In the genomic region with DNA sequence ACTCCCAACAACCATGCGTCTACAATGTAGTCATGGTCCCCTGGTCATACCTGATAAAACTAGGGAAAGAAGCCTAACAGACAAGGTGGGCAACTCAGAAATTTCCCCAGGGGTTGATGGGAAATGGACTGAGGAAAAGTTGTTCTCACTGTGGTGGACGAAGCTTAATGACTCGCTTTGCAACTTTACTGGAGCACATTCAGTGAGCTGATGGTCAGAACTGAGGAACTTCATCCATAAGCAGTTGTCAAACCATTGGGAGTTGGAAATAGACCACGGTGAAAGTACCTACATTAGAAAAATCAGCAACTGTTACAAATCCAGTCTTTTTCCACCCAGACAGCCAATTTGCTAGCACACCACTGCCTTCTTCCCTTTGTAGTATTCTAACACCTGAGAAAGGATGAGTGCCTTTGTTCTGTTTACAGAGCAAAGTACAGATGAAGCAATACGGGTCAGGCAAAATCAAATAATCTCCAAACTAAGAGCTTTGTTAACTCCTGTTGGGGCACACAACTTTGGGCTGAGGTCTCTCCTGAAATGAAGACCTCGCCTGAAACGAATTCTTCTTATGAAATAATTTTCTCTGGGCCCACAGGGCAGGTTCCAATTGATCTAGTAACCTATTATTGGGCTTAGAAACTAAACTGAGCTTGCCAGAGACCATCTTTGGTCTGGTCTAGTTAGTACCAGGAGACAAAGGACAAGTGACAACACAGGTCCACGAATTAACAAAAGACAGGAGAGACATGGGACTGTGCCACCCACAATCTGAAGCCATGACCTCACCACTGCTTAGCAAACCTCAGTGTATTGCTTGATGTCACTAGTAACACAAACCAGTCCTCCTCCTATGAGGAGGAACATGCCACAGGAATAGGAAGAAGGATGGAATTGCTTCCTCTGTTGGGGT, we compare ENCODE assay signal across 1 cellular context.
A peak's percentile ranks its signal among the peaks of the same experiment; 100 is the strongest.
TF ChIP-seq lines count a peak whose summit lies in the region.

No MANE protein-coding gene starts in this region.

TF ChIP-seq in HepG2, 621 proteins besides CTCF, POLR2A, EP300 and RAD21 (continued from another document and continues in another):
- TF ChIP-seq, protein P1, sequence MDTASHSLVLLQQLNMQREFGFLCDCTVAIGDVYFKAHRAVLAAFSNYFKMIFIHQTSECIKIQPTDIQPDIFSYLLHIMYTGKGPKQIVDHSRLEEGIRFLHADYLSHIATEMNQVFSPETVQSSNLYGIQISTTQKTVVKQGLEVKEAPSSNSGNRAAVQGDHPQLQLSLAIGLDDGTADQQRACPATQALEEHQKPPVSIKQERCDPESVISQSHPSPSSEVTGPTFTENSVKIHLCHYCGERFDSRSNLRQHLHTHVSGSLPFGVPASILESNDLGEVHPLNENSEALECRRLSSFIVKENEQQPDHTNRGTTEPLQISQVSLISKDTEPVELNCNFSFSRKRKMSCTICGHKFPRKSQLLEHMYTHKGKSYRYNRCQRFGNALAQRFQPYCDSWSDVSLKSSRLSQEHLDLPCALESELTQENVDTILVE (CRISPR knock-in tag; IDR thresholded peaks at IDR 0.05), result peak; percentile 62; the same call in 1 of the 2 replicates
- TF ChIP-seq, protein P2, sequence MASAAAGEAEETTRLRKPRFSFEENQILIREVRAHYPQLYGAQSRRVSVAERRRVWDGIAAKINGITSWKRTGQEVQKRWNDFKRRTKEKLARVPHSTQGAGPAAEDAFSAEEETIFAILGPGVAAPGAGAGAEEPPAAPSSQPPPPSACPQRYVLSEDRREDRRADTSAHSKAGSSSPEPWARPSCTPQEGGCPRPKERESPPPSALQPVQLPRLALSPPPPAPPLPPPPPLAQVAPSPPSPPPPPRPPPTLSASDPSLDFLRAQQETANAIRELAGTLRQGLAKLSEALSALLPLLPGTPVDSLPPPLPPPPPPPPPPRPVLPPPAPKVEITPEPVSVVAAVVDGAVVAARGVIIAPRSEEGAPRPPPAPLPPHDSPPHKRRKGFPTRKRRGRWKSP (CRISPR knock-in tag; IDR thresholded peaks at IDR 0.05), result peak; percentile 78; the same call in 1 of the 2 replicates
- TF ChIP-seq AHR (CRISPR knock-in tag; IDR thresholded peaks at IDR 0.05), result no peak; the same call in 1 of the 2 replicates
- TF ChIP-seq ZNF615 (CRISPR knock-in tag; IDR thresholded peaks at IDR 0.05; ENCODE audit: borderline replicate concordance), result no peak
- no peak for TF ChIP-seq SOX6 (IDR thresholded peaks at IDR 0.05)
- peak; percentile 99 for TF ChIP-seq SOX6 (CRISPR knock-in tag; IDR thresholded peaks at IDR 0.05)
- TF ChIP-seq ZNF292 (CRISPR knock-in tag; IDR thresholded peaks at IDR 0.05; ENCODE audit: borderline replicate concordance, low read depth), result peak; percentile 93
- TF ChIP-seq, protein P3, sequence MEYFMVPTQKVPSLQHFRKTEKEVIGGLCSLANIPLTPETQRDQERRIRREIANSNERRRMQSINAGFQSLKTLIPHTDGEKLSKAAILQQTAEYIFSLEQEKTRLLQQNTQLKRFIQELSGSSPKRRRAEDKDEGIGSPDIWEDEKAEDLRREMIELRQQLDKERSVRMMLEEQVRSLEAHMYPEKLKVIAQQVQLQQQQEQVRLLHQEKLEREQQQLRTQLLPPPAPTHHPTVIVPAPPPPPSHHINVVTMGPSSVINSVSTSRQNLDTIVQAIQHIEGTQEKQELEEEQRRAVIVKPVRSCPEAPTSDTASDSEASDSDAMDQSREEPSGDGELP (IDR thresholded peaks at IDR 0.05; ENCODE audit: borderline replicate concordance, low read depth), result peak; percentile 82
- TF ChIP-seq GFI1 (CRISPR knock-in tag; IDR thresholded peaks at IDR 0.05; ENCODE audit: borderline replicate concordance), result peak; percentile 88
- peak; percentile 87 for TF ChIP-seq ZNF331 (CRISPR knock-in tag; IDR thresholded peaks at IDR 0.05)
- TF ChIP-seq KLF11 (CRISPR knock-in tag; IDR thresholded peaks at IDR 0.05), result 0 out of 2 replicates have a peak, but pooled peaks have one; percentile 74
- TF ChIP-seq MXI1 (IDR thresholded peaks at IDR 0.05; ENCODE audit: borderline replicate concordance, low read depth, low read length), result no peak
- no peak for TF ChIP-seq KAT2B (IDR thresholded peaks at IDR 0.05; ENCODE audit: borderline replicate concordance, low read depth, low read length)
- TF ChIP-seq ZNF235 (CRISPR knock-in tag; IDR thresholded peaks at IDR 0.05; ENCODE audit: borderline replicate concordance), result 0 out of 2 replicates have a peak, but pooled peaks have one; percentile 39
- TF ChIP-seq, protein P4, sequence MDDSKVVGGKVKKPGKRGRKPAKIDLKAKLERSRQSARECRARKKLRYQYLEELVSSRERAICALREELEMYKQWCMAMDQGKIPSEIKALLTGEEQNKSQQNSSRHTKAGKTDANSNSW (CRISPR knock-in tag; IDR thresholded peaks at IDR 0.05; ENCODE audit: borderline replicate concordance), result no peak
- peak; percentile 84; the same call in 1 of the 2 replicates for TF ChIP-seq ZNF317 (CRISPR knock-in tag; IDR thresholded peaks at IDR 0.05)
- peak; percentile 72 for TF ChIP-seq PITX1 (CRISPR knock-in tag; IDR thresholded peaks at IDR 0.05)
- TF ChIP-seq ARNT2 (CRISPR knock-in tag; IDR thresholded peaks at IDR 0.05; ENCODE audit: low read depth), result peak; percentile 73; the same call in 1 of the 2 replicates
- peak; percentile 68; the same call in 1 of the 2 replicates for TF ChIP-seq ZNF747 (CRISPR knock-in tag; IDR thresholded peaks at IDR 0.05; ENCODE audit: borderline replicate concordance)
- 0 out of 2 replicates have a peak, but pooled peaks have one; percentile 44 for TF ChIP-seq GATAD1 (CRISPR knock-in tag; IDR thresholded peaks at IDR 0.05)
- peak; percentile 66; the same call in 1 of the 2 replicates for TF ChIP-seq DMAP1 (CRISPR knock-in tag; IDR thresholded peaks at IDR 0.05)
- peak; percentile 64; the same call in 1 of the 2 replicates for TF ChIP-seq SAFB2 (CRISPR knock-in tag; IDR thresholded peaks at IDR 0.05; ENCODE audit: borderline replicate concordance, low read depth)
- peak; percentile 86 for TF ChIP-seq NFIC (IDR thresholded peaks at IDR 0.05; ENCODE audit: low read length)
- TF ChIP-seq, protein P5, sequence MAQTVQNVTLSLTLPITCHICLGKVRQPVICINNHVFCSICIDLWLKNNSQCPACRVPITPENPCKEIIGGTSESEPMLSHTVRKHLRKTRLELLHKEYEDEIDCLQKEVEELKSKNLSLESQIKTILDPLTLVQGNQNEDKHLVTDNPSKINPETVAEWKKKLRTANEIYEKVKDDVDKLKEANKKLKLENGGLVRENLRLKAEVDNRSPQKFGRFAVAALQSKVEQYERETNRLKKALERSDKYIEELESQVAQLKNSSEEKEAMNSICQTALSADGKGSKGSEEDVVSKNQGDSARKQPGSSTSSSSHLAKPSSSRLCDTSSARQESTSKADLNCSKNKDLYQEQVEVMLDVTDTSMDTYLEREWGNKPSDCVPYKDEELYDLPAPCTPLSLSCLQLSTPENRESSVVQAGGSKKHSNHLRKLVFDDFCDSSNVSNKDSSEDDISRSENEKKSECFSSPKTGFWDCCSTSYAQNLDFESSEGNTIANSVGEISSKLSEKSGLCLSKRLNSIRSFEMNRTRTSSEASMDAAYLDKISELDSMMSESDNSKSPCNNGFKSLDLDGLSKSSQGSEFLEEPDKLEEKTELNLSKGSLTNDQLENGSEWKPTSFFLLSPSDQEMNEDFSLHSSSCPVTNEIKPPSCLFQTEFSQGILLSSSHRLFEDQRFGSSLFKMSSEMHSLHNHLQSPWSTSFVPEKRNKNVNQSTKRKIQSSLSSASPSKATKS (CRISPR knock-in tag; IDR thresholded peaks at IDR 0.05), result no peak
- peak; percentile 88 for TF ChIP-seq ASH2L (IDR thresholded peaks at IDR 0.05; ENCODE audit: insufficient read length, low read depth, low read length)
- TF ChIP-seq, protein P6, sequence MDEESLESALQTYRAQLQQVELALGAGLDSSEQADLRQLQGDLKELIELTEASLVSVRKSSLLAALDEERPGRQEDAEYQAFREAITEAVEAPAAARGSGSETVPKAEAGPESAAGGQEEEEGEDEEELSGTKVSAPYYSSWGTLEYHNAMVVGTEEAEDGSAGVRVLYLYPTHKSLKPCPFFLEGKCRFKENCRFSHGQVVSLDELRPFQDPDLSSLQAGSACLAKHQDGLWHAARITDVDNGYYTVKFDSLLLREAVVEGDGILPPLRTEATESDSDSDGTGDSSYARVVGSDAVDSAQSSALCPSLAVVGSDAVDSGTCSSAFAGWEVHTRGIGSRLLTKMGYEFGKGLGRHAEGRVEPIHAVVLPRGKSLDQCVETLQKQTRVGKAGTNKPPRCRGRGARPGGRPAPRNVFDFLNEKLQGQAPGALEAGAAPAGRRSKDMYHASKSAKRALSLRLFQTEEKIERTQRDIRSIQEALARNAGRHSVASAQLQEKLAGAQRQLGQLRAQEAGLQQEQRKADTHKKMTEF (CRISPR knock-in tag; IDR thresholded peaks at IDR 0.05), result peak; percentile 95
- TF ChIP-seq SYNCRIP (IDR thresholded peaks at IDR 0.05; ENCODE audit: insufficient read depth, low read depth, low read length), result no peak
- TF ChIP-seq, protein P7, sequence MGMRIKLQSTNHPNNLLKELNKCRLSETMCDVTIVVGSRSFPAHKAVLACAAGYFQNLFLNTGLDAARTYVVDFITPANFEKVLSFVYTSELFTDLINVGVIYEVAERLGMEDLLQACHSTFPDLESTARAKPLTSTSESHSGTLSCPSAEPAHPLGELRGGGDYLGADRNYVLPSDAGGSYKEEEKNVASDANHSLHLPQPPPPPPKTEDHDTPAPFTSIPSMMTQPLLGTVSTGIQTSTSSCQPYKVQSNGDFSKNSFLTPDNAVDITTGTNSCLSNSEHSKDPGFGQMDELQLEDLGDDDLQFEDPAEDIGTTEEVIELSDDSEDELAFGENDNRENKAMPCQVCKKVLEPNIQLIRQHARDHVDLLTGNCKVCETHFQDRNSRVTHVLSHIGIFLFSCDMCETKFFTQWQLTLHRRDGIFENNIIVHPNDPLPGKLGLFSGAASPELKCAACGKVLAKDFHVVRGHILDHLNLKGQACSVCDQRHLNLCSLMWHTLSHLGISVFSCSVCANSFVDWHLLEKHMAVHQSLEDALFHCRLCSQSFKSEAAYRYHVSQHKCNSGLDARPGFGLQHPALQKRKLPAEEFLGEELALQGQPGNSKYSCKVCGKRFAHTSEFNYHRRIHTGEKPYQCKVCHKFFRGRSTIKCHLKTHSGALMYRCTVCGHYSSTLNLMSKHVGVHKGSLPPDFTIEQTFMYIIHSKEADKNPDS (CRISPR knock-in tag; IDR thresholded peaks at IDR 0.05), result peak; percentile 80; the same call in 1 of the 2 replicates
- TF ChIP-seq, protein P8, sequence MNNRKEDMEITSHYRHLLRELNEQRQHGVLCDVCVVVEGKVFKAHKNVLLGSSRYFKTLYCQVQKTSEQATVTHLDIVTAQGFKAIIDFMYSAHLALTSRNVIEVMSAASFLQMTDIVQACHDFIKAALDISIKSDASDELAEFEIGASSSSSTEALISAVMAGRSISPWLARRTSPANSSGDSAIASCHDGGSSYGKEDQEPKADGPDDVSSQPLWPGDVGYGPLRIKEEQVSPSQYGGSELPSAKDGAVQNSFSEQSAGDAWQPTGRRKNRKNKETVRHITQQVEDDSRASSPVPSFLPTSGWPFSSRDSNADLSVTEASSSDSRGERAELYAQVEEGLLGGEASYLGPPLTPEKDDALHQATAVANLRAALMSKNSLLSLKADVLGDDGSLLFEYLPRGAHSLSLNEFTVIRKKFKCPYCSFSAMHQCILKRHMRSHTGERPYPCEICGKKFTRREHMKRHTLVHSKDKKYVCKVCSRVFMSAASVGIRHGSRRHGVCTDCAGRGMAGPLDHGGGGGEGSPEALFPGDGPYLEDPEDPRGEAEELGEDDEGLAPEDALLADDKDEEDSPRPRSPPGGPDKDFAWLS (CRISPR knock-in tag; IDR thresholded peaks at IDR 0.05; ENCODE audit: borderline replicate concordance), result no peak
- TF ChIP-seq RFXANK (CRISPR knock-in tag; IDR thresholded peaks at IDR 0.05), result 0 out of 2 replicates have a peak, but pooled peaks have one; percentile 59
- TF ChIP-seq, protein P9, sequence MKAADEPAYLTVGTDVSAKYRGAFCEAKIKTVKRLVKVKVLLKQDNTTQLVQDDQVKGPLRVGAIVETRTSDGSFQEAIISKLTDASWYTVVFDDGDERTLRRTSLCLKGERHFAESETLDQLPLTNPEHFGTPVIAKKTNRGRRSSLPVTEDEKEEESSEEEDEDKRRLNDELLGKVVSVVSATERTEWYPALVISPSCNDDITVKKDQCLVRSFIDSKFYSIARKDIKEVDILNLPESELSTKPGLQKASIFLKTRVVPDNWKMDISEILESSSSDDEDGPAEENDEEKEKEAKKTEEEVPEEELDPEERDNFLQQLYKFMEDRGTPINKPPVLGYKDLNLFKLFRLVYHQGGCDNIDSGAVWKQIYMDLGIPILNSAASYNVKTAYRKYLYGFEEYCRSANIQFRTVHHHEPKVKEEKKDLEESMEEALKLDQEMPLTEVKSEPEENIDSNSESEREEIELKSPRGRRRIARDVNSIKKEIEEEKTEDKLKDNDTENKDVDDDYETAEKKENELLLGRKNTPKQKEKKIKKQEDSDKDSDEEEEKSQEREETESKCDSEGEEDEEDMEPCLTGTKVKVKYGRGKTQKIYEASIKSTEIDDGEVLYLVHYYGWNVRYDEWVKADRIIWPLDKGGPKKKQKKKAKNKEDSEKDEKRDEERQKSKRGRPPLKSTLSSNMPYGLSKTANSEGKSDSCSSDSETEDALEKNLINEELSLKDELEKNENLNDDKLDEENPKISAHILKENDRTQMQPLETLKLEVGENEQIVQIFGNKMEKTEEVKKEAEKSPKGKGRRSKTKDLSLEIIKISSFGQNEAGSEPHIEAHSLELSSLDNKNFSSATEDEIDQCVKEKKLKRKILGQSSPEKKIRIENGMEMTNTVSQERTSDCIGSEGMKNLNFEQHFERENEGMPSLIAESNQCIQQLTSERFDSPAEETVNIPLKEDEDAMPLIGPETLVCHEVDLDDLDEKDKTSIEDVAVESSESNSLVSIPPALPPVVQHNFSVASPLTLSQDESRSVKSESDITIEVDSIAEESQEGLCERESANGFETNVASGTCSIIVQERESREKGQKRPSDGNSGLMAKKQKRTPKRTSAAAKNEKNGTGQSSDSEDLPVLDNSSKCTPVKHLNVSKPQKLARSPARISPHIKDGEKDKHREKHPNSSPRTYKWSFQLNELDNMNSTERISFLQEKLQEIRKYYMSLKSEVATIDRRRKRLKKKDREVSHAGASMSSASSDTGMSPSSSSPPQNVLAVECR (CRISPR knock-in tag; IDR thresholded peaks at IDR 0.05; ENCODE audit: borderline replicate concordance), result peak; percentile 55; the same call in 1 of the 2 replicates
- no peak for TF ChIP-seq KDM3A (CRISPR knock-in tag; IDR thresholded peaks at IDR 0.05; ENCODE audit: low read depth)
- TF ChIP-seq ZNF44 (CRISPR knock-in tag; IDR thresholded peaks at IDR 0.05), result no peak
- TF ChIP-seq, protein P10, sequence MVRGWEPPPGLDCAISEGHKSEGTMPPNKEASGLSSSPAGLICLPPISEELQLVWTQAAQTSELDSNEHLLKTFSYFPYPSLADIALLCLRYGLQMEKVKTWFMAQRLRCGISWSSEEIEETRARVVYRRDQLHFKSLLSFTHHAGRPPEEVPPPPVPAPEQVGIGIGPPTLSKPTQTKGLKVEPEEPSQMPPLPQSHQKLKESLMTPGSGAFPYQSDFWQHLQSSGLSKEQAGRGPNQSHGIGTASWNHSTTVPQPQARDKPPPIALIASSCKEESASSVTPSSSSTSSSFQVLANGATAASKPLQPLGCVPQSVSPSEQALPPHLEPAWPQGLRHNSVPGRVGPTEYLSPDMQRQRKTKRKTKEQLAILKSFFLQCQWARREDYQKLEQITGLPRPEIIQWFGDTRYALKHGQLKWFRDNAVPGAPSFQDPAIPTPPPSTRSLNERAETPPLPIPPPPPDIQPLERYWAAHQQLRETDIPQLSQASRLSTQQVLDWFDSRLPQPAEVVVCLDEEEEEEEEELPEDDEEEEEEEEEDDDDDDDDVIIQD (CRISPR knock-in tag; IDR thresholded peaks at IDR 0.05; ENCODE audit: low read depth), result peak; percentile 88; the same call in 1 of the 2 replicates
